1 cellular context compared by ENCODE assay signal in genomic region chr14:61694830-61695694, GRCh38.
TF ChIP-seq lines count a peak whose summit lies in the region.

Gene HIF1A (plus strand): TSS chr14:61695513. CDS start chr14:61695805, 292 bp downstream.

TF ChIP-seq in GM12878, 131 proteins besides CTCF, POLR2A, EP300 and RAD21 (continued from another document):
- TF ChIP-seq SKIL (IDR thresholded peaks at IDR 0.05; ENCODE audit: low read depth, poor library complexity, severe bottlenecking) (peak; percentile 47), HSF1 (IDR thresholded peaks at IDR 0.05; ENCODE audit: low read depth, low read length) (no peak), SMC3 (IDR thresholded peaks at IDR 0.05; ENCODE audit: borderline replicate concordance, low read length) (peak; percentile 14; the same call in 1 of the 2 replicates), ATF3 (IDR thresholded peaks at IDR 0.05; ENCODE audit: borderline replicate concordance, extremely low read depth, low read depth, low read length) (no peak), HDGF (IDR thresholded peaks at IDR 0.05) (no peak), BRCA1 (IDR thresholded peaks at IDR 0.05; ENCODE audit: low read depth, low read length) (no peak), IRF4 (IDR thresholded peaks at IDR 0.05; ENCODE audit: low read depth, low read length) (no peak), SMAD5 (IDR thresholded peaks at IDR 0.05; ENCODE audit: low read depth) (peak; percentile 87), HCFC1 (IDR thresholded peaks at IDR 0.05; ENCODE audit: low read length) (no peak; the same call in 1 of the 2 replicates), CHD2 (IDR thresholded peaks at IDR 0.05; ENCODE audit: borderline replicate concordance, low read depth, low read length) (peak; percentile 84), WRNIP1 (IDR thresholded peaks at IDR 0.05; ENCODE audit: borderline replicate concordance, low read depth, low read length) (no peak), MTA2 (IDR thresholded peaks at IDR 0.05; ENCODE audit: low read depth) (no peak), ZNF274 (IDR thresholded peaks at IDR 0.05; ENCODE audit: insufficient read depth, insufficient read length) (no peak), YBX1 (IDR thresholded peaks at IDR 0.05) (no peak), RUNX3 (IDR thresholded peaks at IDR 0.05; ENCODE audit: low read length) (peak; percentile 25; the same call in 1 of the 2 replicates), E2F4 (IDR thresholded peaks at IDR 0.05; ENCODE audit: low read depth, low read length) (no peak), RAD51 (IDR thresholded peaks at IDR 0.05) (peak; percentile 96), EZH2 (IDR thresholded peaks at IDR 0.05; ENCODE audit: borderline replicate concordance, control insufficient read depth, low read depth, low read length) (no peak), POU2F2 (IDR thresholded peaks at IDR 0.05; ENCODE audit: borderline replicate concordance, low read depth, low read length) (peak; percentile 80; the same call in 2 of the 3 replicates), PAX5 (IDR thresholded peaks at IDR 0.05; ENCODE audit: borderline replicate concordance, low read depth, low read length) (peak; percentile 24), FOXM1 (IDR thresholded peaks at IDR 0.05; ENCODE audit: low read depth, low read length) (no peak), STAT3 (IDR thresholded peaks at IDR 0.05; ENCODE audit: low read depth, low read length) (no peak), CREB1 (IDR thresholded peaks at IDR 0.05; ENCODE audit: low read depth) (peak; percentile 62; the same call in 1 of the 2 replicates), ZNF592 (IDR thresholded peaks at IDR 0.05) (no peak), RELB (IDR thresholded peaks at IDR 0.05; ENCODE audit: low read depth) (peak; percentile 54), EGR1 (IDR thresholded peaks at IDR 0.05; ENCODE audit: borderline replicate concordance in 1 of 2, low read depth in 2 of 2, low read length in 2 of 2) (peak in 1 of 2 experiments; percentile 61; a peak in 2 of 3 replicates), MAX (IDR thresholded peaks at IDR 0.05; ENCODE audit: low read depth, low read length) (peak; percentile 89), REST (IDR thresholded peaks at IDR 0.05; ENCODE audit: low read depth, low read length) (no peak), TCF7 (IDR thresholded peaks at IDR 0.05; ENCODE audit: borderline replicate concordance) (no peak), PML (IDR thresholded peaks at IDR 0.05; ENCODE audit: low read length) (peak; percentile 85), E2F8 (IDR thresholded peaks at IDR 0.05; ENCODE audit: low read depth, partially characterized antibody) (no peak), MTA3 (IDR thresholded peaks at IDR 0.05; ENCODE audit: borderline replicate concordance, low read length) (no peak), TBL1XR1 (IDR thresholded peaks at IDR 0.05; ENCODE audit: low read depth, low read length) (no peak), HDAC6 (IDR thresholded peaks at IDR 0.05; ENCODE audit: unreplicated experiment) (no peak), ELK1 (IDR thresholded peaks at IDR 0.05; ENCODE audit: low read depth, low read length) (no peak), TCF12 (IDR thresholded peaks at IDR 0.05; ENCODE audit: low read depth, low read length) (peak; percentile 86), POLR2AphosphoS5 (IDR thresholded peaks at IDR 0.05; ENCODE audit: low read length) (peak; percentile 98), SP1 (IDR thresholded peaks at IDR 0.05; ENCODE audit: low read depth, low read length) (peak; percentile 92), SREBF1 (IDR thresholded peaks at IDR 0.05; ENCODE audit: low read length) (peak; percentile 76; the same call in 1 of the 2 replicates), PAX8 (IDR thresholded peaks at IDR 0.05) (no peak), KLF5 (IDR thresholded peaks at IDR 0.05; ENCODE audit: partially characterized antibody) (no peak)
TF ChIP-seq in GM12878: peak in this region for 47.
